8 cellular contexts compared by ENCODE assay signal in the genomic region with DNA sequence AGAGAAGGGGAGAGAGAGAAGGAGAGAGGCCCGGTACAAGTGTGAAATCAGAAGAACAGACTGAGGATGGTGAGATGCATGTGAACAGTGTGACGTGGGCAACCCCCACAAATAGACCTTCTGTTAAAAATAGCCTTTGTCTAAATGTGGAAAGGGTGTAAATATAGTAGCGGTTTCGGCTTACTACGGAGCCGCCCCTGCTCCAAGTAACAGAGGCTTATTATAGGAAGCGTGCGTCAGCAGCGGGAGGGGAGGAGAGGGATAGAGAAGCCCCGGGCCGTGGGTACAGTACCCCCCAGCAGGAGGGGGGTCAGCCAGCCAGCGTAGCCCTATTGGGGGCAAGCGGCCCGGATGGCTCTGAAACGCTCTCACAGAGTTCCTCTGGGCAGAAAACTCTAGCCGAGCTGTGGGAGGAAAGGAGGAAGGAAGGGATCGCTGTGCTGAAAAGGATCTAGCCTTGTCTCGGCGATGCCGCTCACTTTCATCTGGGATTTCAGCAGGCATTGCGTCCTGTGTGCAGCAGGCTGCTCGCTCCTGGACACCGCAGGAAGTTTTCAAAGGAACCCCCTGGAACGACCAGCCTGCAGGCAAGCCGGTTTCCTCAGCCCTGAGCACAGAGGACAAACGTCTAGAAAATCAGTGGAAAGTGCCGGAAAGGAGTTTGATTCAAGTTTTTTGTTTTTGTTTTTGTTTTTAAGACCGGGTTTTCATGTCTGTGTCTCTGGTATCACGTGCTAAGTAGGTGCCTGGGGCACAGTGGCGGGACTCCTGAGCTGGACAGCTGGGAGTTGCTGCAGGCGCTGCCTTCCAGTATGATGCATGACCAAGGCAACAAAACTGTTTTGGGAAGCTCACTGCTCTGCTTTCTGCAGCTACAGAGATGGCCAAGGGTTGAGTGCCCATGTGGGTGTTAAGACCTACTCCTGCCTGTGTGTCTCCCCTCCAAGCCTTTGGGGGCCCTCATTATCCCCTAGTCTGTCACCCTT.
A peak's percentile ranks its signal among the peaks of the same experiment; 100 is the strongest.
DNase-seq lines count a peak whose midpoint lies in the region; ATAC-seq and TF ChIP-seq lines count a peak whose summit lies in the region.

No MANE protein-coding gene starts in this region.

- H3K9me3 ChIP-seq in H9 (ENCODE audit: control insufficient read depth, low read depth, low read length) (no peaks in the 10 kb centered on the region), esophagus squamous epithelium (no peaks in the 10 kb centered on the region)

- H4K5ac ChIP-seq in H9 (ENCODE audit: insufficient read length, low read depth, low read length) = no peak overlapping the region

- H3K27me3 ChIP-seq in H9 (ENCODE audit: insufficient read depth, low read length) = no peaks in the 10 kb centered on the region
- H3K27me3 ChIP-seq in esophagus squamous epithelium = peaks cover 0 to 26% (median 0%) of the 10 kb centered on the region in 4 donors

- no peak overlapping the region for H3K18ac ChIP-seq in H9 (ENCODE audit: insufficient read length, low read depth, low read length)

- in situ Hi-C loops in SK-MEL-5 (cut with HindIII; ENCODE audit: low pct_unique_long_range_greater_than_20kb, low sequenced_read_pairs) = no loop called here

- H3K9me3 Mint-ChIP-seq in H9 (no peaks in the 10 kb centered on the region), naive B cell (no peaks in the 10 kb centered on the region)

- H4K91ac ChIP-seq in H9 (ENCODE audit: insufficient read length, low read depth, low read length) = no peak overlapping the region

- no peaks in the 10 kb centered on the region for H3K36me3 Mint-ChIP-seq in H9 (ENCODE audit: insufficient read depth in 1 of 3, low read depth in 3 of 3)
- H3K36me3 Mint-ChIP-seq in naive B cell = peaks cover 0 to 5% of the 10 kb centered on the region in 2 donors

- ATAC-seq in naive B cell (ENCODE audit: low read depth in 2 of 2) (peak; percentile 63 to 70), GM18517 (IDR thresholded peaks at IDR 0.05; ENCODE audit: unreplicated experiment) (no peak)

- H3K14ac ChIP-seq in H9 (ENCODE audit: insufficient read depth, low read length) = peak overlapping the region; percentile 83

- no peak for TF ChIP-seq CTCF in H9 (conservative IDR thresholded peaks at IDR 0.05)
- no peak for TF ChIP-seq CTCF in esophagus squamous epithelium (IDR thresholded peaks at IDR 0.05)

- H2BK12ac ChIP-seq in H9 (ENCODE audit: insufficient read length, low read depth, low read length) = no peak overlapping the region

- no peak overlapping the region for H3K27ac ChIP-seq in H9 (ENCODE audit: insufficient read length, low read depth, low read length)
- H3K27ac ChIP-seq in esophagus squamous epithelium = peak overlapping the region; percentile 23 to 72 (median 65)

- H2AK5ac ChIP-seq in H9 (ENCODE audit: insufficient read length, low read length) = no peak overlapping the region

- H4K20me1 ChIP-seq in H9 (ENCODE audit: control insufficient read depth, insufficient read depth, insufficient read length) = no peaks in the 10 kb centered on the region

- no peak overlapping the region for H2BK5ac ChIP-seq in H9 (ENCODE audit: insufficient read length, low read length)

- H3K9ac ChIP-seq in H9 (ENCODE audit: extremely low read depth, insufficient read length, low read length) = no peak overlapping the region

- H3K36me3 ChIP-seq in esophagus squamous epithelium = no peaks in the 10 kb centered on the region

- no peak for TF ChIP-seq POLR2A in esophagus squamous epithelium (IDR thresholded peaks at IDR 0.05)

- no peak overlapping the region for H2BK120ac ChIP-seq in H9 (ENCODE audit: low read depth, low read length, poor library complexity, severe bottlenecking)

- H3K79me1 ChIP-seq in H9 (ENCODE audit: insufficient read depth, low read depth, low read length, poor library complexity, severe bottlenecking) = no peaks in the 10 kb centered on the region

- no peak overlapping the region for H2AFZ ChIP-seq in H9 (ENCODE audit: low read length)

- H3K4me1 ChIP-seq in H9 (ENCODE audit: insufficient read depth, low read length) (no peaks in the 10 kb centered on the region), esophagus squamous epithelium (peaks cover 0 to 19% (median 6%) of the 10 kb centered on the region in 3 donors)

- no peaks in the 10 kb centered on the region for H3K23me2 ChIP-seq in H9 (ENCODE audit: insufficient read length, low read depth, low read length, poor library complexity, severe bottlenecking)

- H3K4ac ChIP-seq in H9 (ENCODE audit: low read depth, low read length) = no peak overlapping the region

- H3K4me3 ChIP-seq in GM08714 (ENCODE audit: low read length) (peak overlapping the region; percentile 9; the same call in 1 of the 2 replicates), esophagus squamous epithelium (peak overlapping the region; percentile 19 to 64 (median 42))

- H3K4me3 Mint-ChIP-seq in H9 (peak overlapping the region in 1 of 2 experiments; percentile 43; a peak in 2 of 5 replicates), naive B cell (peak overlapping the region; percentile 10 to 82 (median 70))

- H4K8ac ChIP-seq in H9 (replicated peaks; ENCODE audit: insufficient read length, low read depth, low read length) = peak overlapping the region; percentile 48

- H2BK15ac ChIP-seq in H9 (ENCODE audit: low read depth, low read length) = no peak overlapping the region

- no peak overlapping the region for H3T11ph ChIP-seq in H9 (ENCODE audit: low read length)

- no peak overlapping the region for H2BK20ac ChIP-seq in H9 (ENCODE audit: low read depth, low read length, poor library complexity, severe bottlenecking)

- no peak overlapping the region for H3K56ac ChIP-seq in H9 (ENCODE audit: insufficient read length, low read depth, low read length)

- H3K27me3 Mint-ChIP-seq in H9 (ENCODE audit: low read depth) (no peaks in the 10 kb centered on the region; the same call in 1 of the 2 replicates), naive B cell (peaks cover 38 to 86% (median 59%) of the 10 kb centered on the region in 3 donors)

- no peak overlapping the region for H3K4me2 ChIP-seq in H9 (ENCODE audit: insufficient read depth, insufficient read length, low read length)

- H3K79me2 ChIP-seq in H9 (ENCODE audit: insufficient read depth, low read length) = no peaks in the 10 kb centered on the region

- H3K4me1 Mint-ChIP-seq in H9 (peaks cover 0 to 14% of the 10 kb centered on the region in 2 experiments; a peak in 2 of 4 replicates), naive B cell (peaks cover 11 to 32% (median 20%) of the 10 kb centered on the region in 3 donors)

- WGBS in H9 (ENCODE audit: extremely low coverage, insufficient read length, low lambda C conversion rate) = no CpG with 5 or more reads among the region's 31 CpGs
- 11 to 21% methylated on average over 17 to 26 of the region's 31 CpGs for WGBS in esophagus squamous epithelium, 2 donors

- DNase-seq in H9 (no peak), SK-MEL-5 (ENCODE audit: low read depth, low spot score) (peak; percentile 91), esophagus squamous epithelium (lab: John Stamatoyannopoulos, UW) (no peak), naive B cell (peak; percentile 14), cortex of kidney (lab: John Stamatoyannopoulos, UW) (no peak), NCI-H446 treated with DMSO at 0.1 percent for 48 hours (lab: John Stamatoyannopoulos, UW) (no peak)

- intact Hi-C loops in esophagus squamous epithelium (cut with DNase I) = no loop called here

- H3K23ac ChIP-seq in H9 (ENCODE audit: insufficient read length, low read depth, low read length) = no peak overlapping the region

- peak overlapping the region in 1 of 3 experiments; percentile 68; a peak in 1 of 7 replicates for H3K27ac Mint-ChIP-seq in H9
- peak overlapping the region in 4 of 6 donors; percentile 31 to 94 (median 62) for H3K27ac Mint-ChIP-seq in naive B cell

Comparison
In these comparisons a context has a peak if more than half of its experiments do, and no peak if none do; other contexts are left out.
1. DNase-seq: peak in SK-MEL-5 (single experiment) and naive B cell (single experiment); none in H9 (single experiment), esophagus squamous epithelium (single experiment), cortex of kidney (single experiment) and NCI-H446 treated with DMSO at 0.1 percent for 48 hours (single experiment).